Comparison of ENCODE assay signal across 8 cellular contexts in genomic region chr17:46193246-46193625, GRCh38. TPM values are rescaled to one million over a fixed set of nuclear protein-coding genes. Genes with fewer than 3 reads are reported as not detected.
A peak's percentile ranks its signal among the peaks of the same experiment; 100 is the strongest.
DNase-seq lines count a peak whose midpoint lies in the region; ATAC-seq and TF ChIP-seq lines count a peak whose summit lies in the region.

A gene with protein sequence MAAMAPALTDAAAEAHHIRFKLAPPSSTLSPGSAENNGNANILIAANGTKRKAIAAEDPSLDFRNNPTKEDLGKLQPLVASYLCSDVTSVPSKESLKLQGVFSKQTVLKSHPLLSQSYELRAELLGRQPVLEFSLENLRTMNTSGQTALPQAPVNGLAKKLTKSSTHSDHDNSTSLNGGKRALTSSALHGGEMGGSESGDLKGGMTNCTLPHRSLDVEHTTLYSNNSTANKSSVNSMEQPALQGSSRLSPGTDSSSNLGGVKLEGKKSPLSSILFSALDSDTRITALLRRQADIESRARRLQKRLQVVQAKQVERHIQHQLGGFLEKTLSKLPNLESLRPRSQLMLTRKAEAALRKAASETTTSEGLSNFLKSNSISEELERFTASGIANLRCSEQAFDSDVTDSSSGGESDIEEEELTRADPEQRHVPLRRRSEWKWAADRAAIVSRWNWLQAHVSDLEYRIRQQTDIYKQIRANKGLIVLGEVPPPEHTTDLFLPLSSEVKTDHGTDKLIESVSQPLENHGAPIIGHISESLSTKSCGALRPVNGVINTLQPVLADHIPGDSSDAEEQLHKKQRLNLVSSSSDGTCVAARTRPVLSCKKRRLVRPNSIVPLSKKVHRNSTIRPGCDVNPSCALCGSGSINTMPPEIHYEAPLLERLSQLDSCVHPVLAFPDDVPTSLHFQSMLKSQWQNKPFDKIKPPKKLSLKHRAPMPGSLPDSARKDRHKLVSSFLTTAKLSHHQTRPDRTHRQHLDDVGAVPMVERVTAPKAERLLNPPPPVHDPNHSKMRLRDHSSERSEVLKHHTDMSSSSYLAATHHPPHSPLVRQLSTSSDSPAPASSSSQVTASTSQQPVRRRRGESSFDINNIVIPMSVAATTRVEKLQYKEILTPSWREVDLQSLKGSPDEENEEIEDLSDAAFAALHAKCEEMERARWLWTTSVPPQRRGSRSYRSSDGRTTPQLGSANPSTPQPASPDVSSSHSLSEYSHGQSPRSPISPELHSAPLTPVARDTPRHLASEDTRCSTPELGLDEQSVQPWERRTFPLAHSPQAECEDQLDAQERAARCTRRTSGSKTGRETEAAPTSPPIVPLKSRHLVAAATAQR (N-terminal part only) (minus strand): TSS chr17:46193429. CDS start chr17:46172143, 21,286 bp downstream.

- H3K36me3 ChIP-seq in BE2C (0 out of 2 replicates have a peak, but pooled peaks cover 3% of the 10 kb centered on the region), right lobe of liver (no peaks in the 10 kb centered on the region)

- TF ChIP-seq POLR2A in right lobe of liver (IDR thresholded peaks at IDR 0.05) = no peak

- WGBS in right lobe of liver (ENCODE audit: insufficient coverage, low coverage, low lambda C conversion rate, missing lambda C conversion rate) = 0% methylated on average over 13 of the region's 62 CpGs

- H3K4me3 ChIP-seq in BE2C (ENCODE audit: low read depth, low read length) = peak within 1 kb of the TSS; percentile 97
- peak within 1 kb of the TSS; percentile 81 to 90 (median 83) for H3K4me3 ChIP-seq in right lobe of liver

- TF ChIP-seq CTCF in BE2C (IDR thresholded peaks at IDR 0.05; ENCODE audit: low read depth, low read length) (no peak; the same call in 1 of the 2 replicates), right lobe of liver (IDR thresholded peaks at IDR 0.05) (peak; percentile 17 to 93 (median 47))

- no peaks in the 10 kb centered on the region for H3K9me3 ChIP-seq in BE2C
- H3K9me3 ChIP-seq in right lobe of liver = no peaks in the 10 kb centered on the region

- peak; percentile 61 for ATAC-seq in HG03442 (IDR thresholded peaks at IDR 0.05; ENCODE audit: unreplicated experiment)
- peak; percentile 65 to 78 (median 76) for ATAC-seq in right lobe of liver

- H3K27me3 ChIP-seq in BE2C (no peaks in the 10 kb centered on the region), right lobe of liver (no peaks in the 10 kb centered on the region)

- intact Hi-C loops in right lobe of liver (cut with DNase I) = loop anchor here (5.0 to 10.0 kb wide), 2 partner anchors 82 to 146 kb away; no protein-coding TSS in a partner anchor

- H3K4me1 ChIP-seq in BE2C (peaks cover 9% of the 10 kb centered on the region), right lobe of liver (peaks cover 0 to 45% (median 0%) of the 10 kb centered on the region in 4 donors)

- peak within 1 kb of the TSS; percentile 95 to 99 (median 99) for H3K27ac ChIP-seq in right lobe of liver

- peak; percentile 94 for DNase-seq in BE2C
- peak; percentile 86 for DNase-seq in GM19238 (ENCODE audit: insufficient read length, low spot score)
- DNase-seq in NCI-H524 (lab: John Stamatoyannopoulos, UW) = peak; percentile 98 to 99
- peak; percentile 74 to 83 for DNase-seq in activated CD4-positive, alpha-beta T cell treated with anti-CD3 and anti-CD28 coated beads, Interleukin-2, amount 50 U/mL, for 24 hours (ENCODE audit: low read depth in 1 of 2, low spot score in 1 of 2)
- DNase-seq in dermis blood vessel endothelial cell = peak; percentile 94
- DNase-seq in right lobe of liver = peak; percentile 89 to 96 (median 91)
- DNase-seq in stimulated activated CD4-positive, alpha-beta T cell treated with anti-CD3 and anti-CD28 coated beads, Interleukin-4, amount 100 ng/mL, for 4 hours = peak; percentile 84 to 89

RNA-seq across cellular contexts. Expression of the gene that starts here (rescaled TPM):
- polyA plus RNA-seq in BE2C (2012; ENCODE audit: insufficient read depth, insufficient read length, low read depth) = 72.2 TPM
- 52.9 and 87.0 TPM in 2 replicates for total RNA-seq in dermis blood vessel endothelial cell
- total RNA-seq in right lobe of liver = 10 to 100 TPM; 23.1 to 29.5 (median 25.9) TPM

Comparison
In these comparisons a context has a peak if more than half of its experiments do, and no peak if none do; other contexts are left out.
1. Peak in every context shown above with its lines: DNase-seq, ATAC-seq, H3K4me3 ChIP-seq and H3K27ac ChIP-seq.